In the genomic region with DNA sequence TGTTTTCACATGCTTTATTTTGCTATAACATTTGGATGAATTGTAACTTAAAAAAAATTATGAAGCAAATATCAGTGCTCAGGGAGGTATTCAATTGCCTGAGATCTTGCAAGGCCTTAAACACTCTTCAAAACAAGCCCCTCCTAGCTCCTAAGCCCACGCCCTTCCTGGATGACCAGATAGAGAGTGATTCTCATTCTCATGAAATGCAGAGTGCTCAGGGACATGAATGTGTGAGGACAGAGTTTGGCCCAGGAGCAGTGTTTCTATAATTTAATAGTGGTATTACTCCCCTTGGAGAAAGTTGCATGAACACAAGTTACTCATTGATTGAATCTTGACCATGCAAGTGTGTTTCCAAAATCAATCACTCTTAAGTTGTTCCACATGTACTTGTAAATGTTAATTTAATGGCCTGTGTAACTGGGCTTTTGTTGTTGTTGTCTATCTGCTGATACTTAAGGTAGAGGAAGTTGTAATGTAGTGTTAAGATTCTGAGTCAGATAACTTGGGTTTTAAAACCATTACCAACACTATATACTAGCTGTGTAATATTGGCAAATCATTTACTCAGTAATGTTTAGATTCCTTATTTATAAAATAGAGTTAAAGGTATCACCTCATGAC, we compare ENCODE assay signal across 21 cellular contexts.
DNase-seq lines count a peak whose midpoint lies in the region; ATAC-seq, FAIRE-seq and TF ChIP-seq lines count a peak whose summit lies in the region.
"Had no signal": no experiment of that assay in that cellular context is flagged by ENCODE, and none has a peak within 500 bp of the region (broad histone marks: within the 10 kb centered on the region; RNA-seq: fewer than 3 reads in every experiment).

No MANE protein-coding gene starts in this region.

- peak; percentile 23 for FAIRE-seq in K562 (lab: Jason Lieb, UNC)
- FAIRE-seq in islet of Langerhans (lab: Jason Lieb, UNC): peak; percentile 9
- FAIRE-seq: A204.1, D721Med, G401.6, GM12892, HTR-8/SVneo had no signal

- H3K36me3 ChIP-seq in K562 (ENCODE audit: control insufficient read depth, insufficient read depth, low read length): no peaks in the 10 kb centered on the region
- H3K36me3 ChIP-seq: BE2C had no signal

- WGBS in K562 (ENCODE audit: insufficient coverage, low coverage, missing lambda C conversion rate): 0% methylated on average over 1 of the region's 1 CpG

- H3K27ac ChIP-seq in K562 (ENCODE audit: extremely low read depth, low read depth, low read length): no peak overlapping the region

- no peak for ATAC-seq in K562
- ATAC-seq in sciatic nerve: peak; percentile 87
- no peak for ATAC-seq in HG03097 (IDR thresholded peaks at IDR 0.05; ENCODE audit: low FRiP score, unreplicated experiment)
- ATAC-seq: HCT116 had no signal

- H3K4me3 ChIP-seq in K562: no peak overlapping the region

- no peak for DNase-seq in K562 (ENCODE audit: extremely low read depth in 1 of 4, low spot score in 3 of 4)
- no peak for DNase-seq in sciatic nerve (ENCODE audit: low spot score)
- DNase-seq in OCI-M2 (lab: John Stamatoyannopoulos, UW; ENCODE audit: unreplicated experiment): no peak
- no peak for DNase-seq in activated naive CD4-positive, alpha-beta T cell treated with Interleukin-2 at 50 U/mL for 16 hours
- DNase-seq: ACHN; BE2C; C1 segment of cervical spinal cord; CD4-positive, CD25-positive, alpha-beta regulatory T cell; CD8-positive, alpha-beta memory T cell; COR-L47; GOT3; H7; HFFc6 had no signal

- no peak overlapping the region for H3K4me2 ChIP-seq in K562 (ENCODE audit: insufficient read depth, low read length)

- H3K79me2 ChIP-seq in K562 (ENCODE audit: control insufficient read depth, insufficient read depth, low read length): no peaks in the 10 kb centered on the region

- no peak for TF ChIP-seq EP300 in K562 (IDR thresholded peaks at IDR 0.05; ENCODE audit: low read length)

- H3K9ac ChIP-seq in K562 (ENCODE audit: insufficient read depth in 1 of 2, low read depth in 2 of 2, low read length in 2 of 2): no peak overlapping the region

- no peak overlapping the region for H2AFZ ChIP-seq in K562 (ENCODE audit: low read depth, low read length)

- no TSS peak for BruUV-seq in K562 (replicated peaks; lab: Mats Ljungman, UMichigan)

- intact Hi-C loops in K562 (cut with micrococcal nuclease): no loop called here
- intact Hi-C loops in sciatic nerve (cut with DNase I): no loop called here

- no peak for TF ChIP-seq RAD21 in K562 (CRISPR knock-in tag; conservative IDR thresholded peaks at IDR 0.05 in 1 of 2, IDR thresholded peaks at IDR 0.05 in 1 of 2)

- H3K27me3 ChIP-seq in K562 (ENCODE audit: control insufficient read depth in 2 of 2, insufficient read depth in 2 of 2, low read length in 2 of 2): no peaks in the 10 kb centered on the region; a peak in 1 of 5 replicates

- CTCF ChIA-PET in K562 (lab: Yijun Ruan, JAX; ENCODE audit: low intra/inter-chr PET ratio): no interaction called here

- no peaks in the 10 kb centered on the region for H4K20me1 ChIP-seq in K562 (replicated peaks; ENCODE audit: control insufficient read depth, insufficient read depth, low read length)

- TF ChIP-seq POLR2A in K562 (conservative IDR thresholded peaks at IDR 0.05): no peak

- H3K9me1 ChIP-seq in K562 (ENCODE audit: control insufficient read depth, insufficient read depth, low read length): no peaks in the 10 kb centered on the region

- POLR2A ChIA-PET in K562 (lab: Yijun Ruan, JAX): no interaction called here

- TF ChIP-seq CTCF in K562 (IDR thresholded peaks at IDR 0.05 in 2 of 3, conservative IDR thresholded peaks at IDR 0.05 in 1 of 3; ENCODE audit: insufficient read depth in 2 of 3, low read depth in 1 of 3, low read length in 3 of 3): no peak

- no peaks in the 10 kb centered on the region for H3K4me1 ChIP-seq in K562 (replicated peaks in 1 of 2; ENCODE audit: control insufficient read depth in 2 of 2, insufficient read depth in 2 of 2, low read length in 2 of 2)
- H3K4me1 ChIP-seq: BE2C had no signal

- no peaks in the 10 kb centered on the region for H3K9me3 ChIP-seq in K562 (replicated peaks; ENCODE audit: control insufficient read depth, insufficient read depth, low read depth, low read length)
- H3K9me3 ChIP-seq: BE2C had no signal

- in situ Hi-C loops in K562 (cut with MboI): no loop called here

TF ChIP-seq in K562, 482 proteins besides CTCF, POLR2A, EP300 and RAD21:
- TF ChIP-seq, protein P1, sequence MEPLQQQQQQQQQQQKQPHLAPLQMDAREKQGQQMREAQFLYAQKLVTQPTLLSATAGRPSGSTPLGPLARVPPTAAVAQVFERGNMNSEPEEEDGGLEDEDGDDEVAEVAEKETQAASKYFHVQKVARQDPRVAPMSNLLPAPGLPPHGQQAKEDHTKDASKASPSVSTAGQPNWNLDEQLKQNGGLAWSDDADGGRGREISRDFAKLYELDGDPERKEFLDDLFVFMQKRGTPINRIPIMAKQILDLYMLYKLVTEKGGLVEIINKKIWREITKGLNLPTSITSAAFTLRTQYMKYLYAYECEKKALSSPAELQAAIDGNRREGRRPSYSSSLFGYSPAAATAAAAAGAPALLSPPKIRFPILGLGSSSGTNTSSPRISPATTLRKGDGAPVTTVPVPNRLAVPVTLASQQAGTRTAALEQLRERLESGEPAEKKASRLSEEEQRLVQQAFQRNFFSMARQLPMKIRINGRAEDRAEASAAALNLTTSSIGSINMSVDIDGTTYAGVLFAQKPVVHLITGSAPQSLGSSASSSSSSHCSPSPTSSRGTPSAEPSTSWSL (CRISPR knock-in tag; IDR thresholded peaks at IDR 0.05; ENCODE audit: borderline replicate concordance): no peak
TF ChIP-seq in K562: peak in this region for 0.
